12 cellular contexts compared by ENCODE assay signal in the genomic region with DNA sequence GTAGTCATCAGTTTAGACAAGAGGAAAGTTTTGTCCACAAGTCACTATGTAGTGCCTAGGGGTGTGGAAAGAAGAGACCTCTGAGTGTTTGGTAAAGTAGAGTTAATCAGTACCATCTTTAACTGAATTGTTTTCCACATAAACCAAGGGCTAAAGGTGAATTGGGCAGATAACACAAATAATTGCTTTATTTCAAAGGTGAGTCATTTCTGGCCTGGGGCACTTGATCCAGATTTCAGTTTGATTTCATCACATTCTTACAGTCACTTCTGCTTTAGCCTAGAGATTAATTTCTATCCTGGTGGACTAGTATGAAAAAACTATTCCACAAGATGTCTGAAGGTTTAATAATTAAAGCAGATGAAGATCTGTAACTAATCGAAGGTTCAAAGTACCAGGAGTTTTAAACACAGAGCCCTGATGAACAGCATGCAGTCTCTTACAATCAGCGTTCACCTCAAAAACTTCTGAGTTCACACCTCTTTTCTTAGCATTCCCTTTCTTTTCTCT.
A peak's percentile ranks its signal among the peaks of the same experiment; 100 is the strongest.
DNase-seq lines count a peak whose midpoint lies in the region; ATAC-seq and TF ChIP-seq lines count a peak whose summit lies in the region.
"Had no signal": no experiment of that assay in that cellular context is flagged by ENCODE, and none has a peak within 500 bp of the region (broad histone marks: within the 10 kb centered on the region; RNA-seq: fewer than 3 reads in every experiment).

No MANE protein-coding gene starts in this region.

- DNase-seq in AML-193 (lab: John Stamatoyannopoulos, UW) (peak; percentile 5 to 7), LoVo (ENCODE audit: low spot score) (peak; percentile 90), astrocyte of the spinal cord (ENCODE audit: low read depth, low spot score) (peak; percentile 51), kidney tubule cell (ENCODE audit: low spot score) (peak; percentile 87), NK-92 (lab: John Stamatoyannopoulos, UW; ENCODE audit: unreplicated experiment) (no peak), NCI-H526 (lab: John Stamatoyannopoulos, UW) (no peak)
- no peak for DNase-seq in activated naive CD8-positive, alpha-beta T cell treated with anti-CD3 and anti-CD28 coated beads, Interleukin-2, amount 50 U/mL, for 24 hours
- DNase-seq: CD8-positive, alpha-beta T cell; cortex of kidney; stimulated activated naive CD8-positive, alpha-beta T cell treated with anti-CD3 and anti-CD28 coated beads, Interleukin-15, Interleukin-2, amounts not matched to agents 100 U/mL and 50 U/mL, for 24 hours had no signal

- ATAC-seq in HG03045 (IDR thresholded peaks at IDR 0.05; ENCODE audit: unreplicated experiment): no peak
- no peak for ATAC-seq in activated naive CD8-positive, alpha-beta T cell treated with anti-CD3 and anti-CD28 coated beads, Interleukin-2, amount 50 U/mL, for 24 hours
- ATAC-seq: CD8-positive, alpha-beta T cell; natural killer cell treated with Interleukin-12 subunit alpha and Interleukin-12 subunit beta and Interleukin-15 and Interleukin-18, amount 100 ng/mL, for 72 hours; stimulated activated naive CD8-positive, alpha-beta T cell treated with anti-CD3 and anti-CD28 coated beads, Interleukin-15, Interleukin-2, amounts not matched to agents 100 U/mL and 50 U/mL, for 24 hours had no signal

- H3K36me3 Mint-ChIP-seq in activated naive CD8-positive, alpha-beta T cell treated with anti-CD3 and anti-CD28 coated beads, Interleukin-2, amount 50 U/mL, for 24 hours (ENCODE audit: low read depth): no peaks in the 10 kb centered on the region
- H3K36me3 Mint-ChIP-seq: CD8-positive, alpha-beta T cell; natural killer cell treated with Interleukin-12 subunit alpha and Interleukin-12 subunit beta and Interleukin-15 and Interleukin-18, amount 100 ng/mL, for 72 hours had no signal

- H3K4me3 ChIP-seq in astrocyte of the spinal cord (ENCODE audit: low read depth, low read length): no peak overlapping the region

- H3K9me3 Mint-ChIP-seq in activated naive CD8-positive, alpha-beta T cell treated with anti-CD3 and anti-CD28 coated beads, Interleukin-2, amount 50 U/mL, for 24 hours: no peaks in the 10 kb centered on the region
- H3K9me3 Mint-ChIP-seq: CD8-positive, alpha-beta T cell; natural killer cell treated with Interleukin-12 subunit alpha and Interleukin-12 subunit beta and Interleukin-15 and Interleukin-18, amount 100 ng/mL, for 72 hours had no signal

- H3K27me3 Mint-ChIP-seq in activated naive CD8-positive, alpha-beta T cell treated with anti-CD3 and anti-CD28 coated beads, Interleukin-2, amount 50 U/mL, for 24 hours: peaks cover 7% of the 10 kb centered on the region

- in situ Hi-C loops in astrocyte of the spinal cord (cut with HindIII; ENCODE audit: low sequenced_read_pairs): no loop called here

- H3K4me3 Mint-ChIP-seq in activated naive CD8-positive, alpha-beta T cell treated with anti-CD3 and anti-CD28 coated beads, Interleukin-2, amount 50 U/mL, for 24 hours: no peak overlapping the region
- H3K4me3 Mint-ChIP-seq: CD8-positive, alpha-beta T cell; natural killer cell treated with Interleukin-12 subunit alpha and Interleukin-12 subunit beta and Interleukin-15 and Interleukin-18, amount 100 ng/mL, for 72 hours had no signal

- no peak overlapping the region for H3K27ac Mint-ChIP-seq in activated naive CD8-positive, alpha-beta T cell treated with anti-CD3 and anti-CD28 coated beads, Interleukin-2, amount 50 U/mL, for 24 hours
- H3K27ac Mint-ChIP-seq: CD8-positive, alpha-beta T cell; natural killer cell treated with Interleukin-12 subunit alpha and Interleukin-12 subunit beta and Interleukin-15 and Interleukin-18, amount 100 ng/mL, for 72 hours had no signal

- TF ChIP-seq CTCF in astrocyte of the spinal cord (IDR thresholded peaks at IDR 0.05; ENCODE audit: low read depth, low read length): no peak

- H3K4me1 Mint-ChIP-seq in activated naive CD8-positive, alpha-beta T cell treated with anti-CD3 and anti-CD28 coated beads, Interleukin-2, amount 50 U/mL, for 24 hours: no peaks in the 10 kb centered on the region

Comparison
In these comparisons a context has a peak if more than half of its experiments do, and no peak if none do; other contexts are left out.
1. DNase-seq: peak in AML-193 (2 of 2), LoVo (single experiment), astrocyte of the spinal cord (single experiment) and kidney tubule cell (single experiment); none in activated naive CD8-positive, alpha-beta T cell treated with anti-CD3 and anti-CD28 coated beads, Interleukin-2, amount 50 U/mL, for 24 hours (single experiment), NK-92 (single experiment) and NCI-H526 (0 of 2).